10 cellular contexts compared by ENCODE assay signal in the genomic region with DNA sequence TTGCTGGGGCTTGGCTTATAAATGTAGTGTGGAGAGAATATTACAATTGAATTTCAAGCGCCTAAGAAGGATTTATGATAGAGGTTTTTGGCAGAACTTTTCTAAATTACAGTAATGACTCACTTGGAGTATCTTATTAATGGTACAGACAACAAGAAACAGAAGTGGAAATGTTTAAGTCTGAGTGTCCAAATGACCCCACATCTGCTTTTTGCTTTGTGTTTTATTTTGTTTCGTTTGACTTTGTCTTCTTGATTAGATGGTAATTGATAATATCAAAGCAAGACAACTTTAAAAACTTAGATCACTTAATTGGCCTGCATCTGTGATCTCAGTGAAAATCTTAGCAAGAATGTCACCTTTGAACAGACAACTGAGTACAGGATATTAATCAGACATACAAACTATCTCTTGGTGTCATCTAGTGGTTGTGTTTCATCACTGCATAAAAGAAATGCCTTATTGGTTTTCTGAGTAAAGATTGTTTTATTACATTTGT.
DNase-seq lines count a peak whose midpoint lies in the region; ATAC-seq and TF ChIP-seq lines count a peak whose summit lies in the region.
"Had no signal": no experiment of that assay in that cellular context is flagged by ENCODE, and none has a peak within 500 bp of the region (broad histone marks: within the 10 kb centered on the region; RNA-seq: fewer than 3 reads in every experiment).

No MANE protein-coding gene starts in this region.

- no peaks in the 10 kb centered on the region for H3K36me3 Mint-ChIP-seq in endodermal cell (ENCODE audit: low read depth)
- H3K36me3 Mint-ChIP-seq in activated naive CD8-positive, alpha-beta T cell treated with anti-CD3 and anti-CD28 coated beads, Interleukin-2, amount 50 U/mL, for 24 hours (ENCODE audit: low read depth) = no peaks in the 10 kb centered on the region

- TF ChIP-seq CTCF in endodermal cell (conservative IDR thresholded peaks at IDR 0.05) (peak; percentile 45), upper lobe of right lung (IDR thresholded peaks at IDR 0.05) (peak; percentile 21), uterus (IDR thresholded peaks at IDR 0.05) (no peak)

- no peaks in the 10 kb centered on the region for H3K9me3 ChIP-seq in endodermal cell (ENCODE audit: control insufficient read depth, low read length)
- H3K9me3 ChIP-seq in upper lobe of right lung = no peaks in the 10 kb centered on the region
- no peaks in the 10 kb centered on the region for H3K9me3 ChIP-seq in uterus
- H3K9me3 ChIP-seq: BLaER1 had no signal

- no peak overlapping the region for H3K27ac ChIP-seq in endodermal cell (ENCODE audit: low read depth, low read length)
- no peak overlapping the region for H3K27ac ChIP-seq in upper lobe of right lung
- no peak overlapping the region for H3K27ac ChIP-seq in uterus
- H3K27ac ChIP-seq: BLaER1 had no signal

- no peaks in the 10 kb centered on the region for H3K27me3 Mint-ChIP-seq in endodermal cell (ENCODE audit: insufficient read depth)
- no peaks in the 10 kb centered on the region for H3K27me3 Mint-ChIP-seq in activated naive CD8-positive, alpha-beta T cell treated with anti-CD3 and anti-CD28 coated beads, Interleukin-2, amount 50 U/mL, for 24 hours

- H3K9me3 Mint-ChIP-seq in endodermal cell = no peaks in the 10 kb centered on the region
- H3K9me3 Mint-ChIP-seq in activated naive CD8-positive, alpha-beta T cell treated with anti-CD3 and anti-CD28 coated beads, Interleukin-2, amount 50 U/mL, for 24 hours = no peaks in the 10 kb centered on the region

- H3K27me3 ChIP-seq in endodermal cell (ENCODE audit: control insufficient read depth, insufficient read depth, low read length, poor library complexity, severe bottlenecking) (no peaks in the 10 kb centered on the region), upper lobe of right lung (no peaks in the 10 kb centered on the region), uterus (peaks cover 0 to 4% of the 10 kb centered on the region in 2 donors)
- H3K27me3 ChIP-seq: BLaER1 had no signal

- H3K9ac ChIP-seq in endodermal cell (ENCODE audit: extremely low read depth, low read length, poor library complexity, severe bottlenecking) = no peak overlapping the region
- H3K9ac ChIP-seq: BLaER1 had no signal

- no peaks in the 10 kb centered on the region for H3K4me1 Mint-ChIP-seq in endodermal cell
- H3K4me1 Mint-ChIP-seq in activated naive CD8-positive, alpha-beta T cell treated with anti-CD3 and anti-CD28 coated beads, Interleukin-2, amount 50 U/mL, for 24 hours = no peaks in the 10 kb centered on the region

- no peak for TF ChIP-seq POLR2A in uterus (IDR thresholded peaks at IDR 0.05)

- no peak for ATAC-seq in upper lobe of right lung
- no peak for ATAC-seq in activated naive CD8-positive, alpha-beta T cell treated with anti-CD3 and anti-CD28 coated beads, Interleukin-2, amount 50 U/mL, for 24 hours

- H3K4me1 ChIP-seq in endodermal cell (ENCODE audit: control insufficient read depth, insufficient read depth, low read length) (no peaks in the 10 kb centered on the region), upper lobe of right lung (no peaks in the 10 kb centered on the region), uterus (no peaks in the 10 kb centered on the region)
- H3K4me1 ChIP-seq: BLaER1 had no signal

- peak; percentile 41 for DNase-seq in NCI-H82 (lab: John Stamatoyannopoulos, UW)
- no peak for DNase-seq in NCI-H82 treated with DMSO at 0.1 percent for 48 hours (lab: John Stamatoyannopoulos, UW; ENCODE audit: unreplicated experiment)
- DNase-seq in NCI-H460 (ENCODE audit: extremely low read depth, low read depth) = peak; percentile 23
- no peak for DNase-seq in endodermal cell
- DNase-seq in upper lobe of right lung = no peak
- DNase-seq in uterus = no peak
- no peak for DNase-seq in activated naive CD8-positive, alpha-beta T cell treated with anti-CD3 and anti-CD28 coated beads, Interleukin-2, amount 50 U/mL, for 24 hours
- no peak for DNase-seq in MV-4-11 (lab: John Stamatoyannopoulos, UW)

- WGBS in endodermal cell (ENCODE audit: insufficient coverage in 1 of 2, insufficient read length in 1 of 2), 2 experiments = 100% methylated on average over 1 to 2 of the region's 2 CpGs

- H3K36me3 ChIP-seq in endodermal cell (ENCODE audit: control insufficient read depth, insufficient read depth, low read length) (no peaks in the 10 kb centered on the region), upper lobe of right lung (no peaks in the 10 kb centered on the region), uterus (no peaks in the 10 kb centered on the region)
- H3K36me3 ChIP-seq: BLaER1 had no signal

- intact Hi-C loops in upper lobe of right lung (cut with DNase I) = no loop called here
- intact Hi-C loops in uterus (cut with DNase I; ENCODE audit: low total_unique reads) = no loop called here

- H3K27ac Mint-ChIP-seq in endodermal cell = no peak overlapping the region
- H3K27ac Mint-ChIP-seq in activated naive CD8-positive, alpha-beta T cell treated with anti-CD3 and anti-CD28 coated beads, Interleukin-2, amount 50 U/mL, for 24 hours = no peak overlapping the region

- no peak overlapping the region for H3K4me3 ChIP-seq in endodermal cell (ENCODE audit: low read length)
- H3K4me3 ChIP-seq in upper lobe of right lung = no peak overlapping the region
- H3K4me3 ChIP-seq in uterus = no peak overlapping the region
- H3K4me3 ChIP-seq: BLaER1, lung had no signal

- H3K4me3 Mint-ChIP-seq in endodermal cell = no peak overlapping the region
- no peak overlapping the region for H3K4me3 Mint-ChIP-seq in activated naive CD8-positive, alpha-beta T cell treated with anti-CD3 and anti-CD28 coated beads, Interleukin-2, amount 50 U/mL, for 24 hours

Comparison
In these comparisons a context has a peak if more than half of its experiments do, and no peak if none do; other contexts are left out.
1. DNase-seq: peak in NCI-H82 (single experiment) and NCI-H460 (single experiment); none in NCI-H82 treated with DMSO at 0.1 percent for 48 hours (single experiment), endodermal cell (single experiment), upper lobe of right lung (single experiment), uterus (0 of 2), activated naive CD8-positive, alpha-beta T cell treated with anti-CD3 and anti-CD28 coated beads, Interleukin-2, amount 50 U/mL, for 24 hours (single experiment) and MV-4-11 (single experiment).
2. CTCF ChIP-seq: peak in endodermal cell (single experiment) and upper lobe of right lung (single experiment); none in uterus (0 of 4).